21 cellular contexts compared by ENCODE assay signal in genomic region chr7:148185050-148185449, GRCh38.
DNase-seq lines count a peak whose midpoint lies in the region; ATAC-seq and TF ChIP-seq lines count a peak whose summit lies in the region.
"Had no signal": no experiment of that assay in that cellular context is flagged by ENCODE, and none has a peak within 500 bp of the region (broad histone marks: within the 10 kb centered on the region; RNA-seq: fewer than 3 reads in every experiment).

No MANE protein-coding gene starts in this region.

- no peak overlapping the region for H3K4me3 Mint-ChIP-seq in endodermal cell
- H3K4me3 Mint-ChIP-seq in glutamatergic neuron (ENCODE audit: unreplicated experiment) = no peak overlapping the region
- H3K4me3 Mint-ChIP-seq: T-helper 17 cell had no signal

- WGBS in endodermal cell (ENCODE audit: insufficient coverage in 1 of 2, insufficient read length in 1 of 2), 2 experiments = 83 to 86% methylated on average over 4 to 5 of the region's 5 CpGs

- H3K4me1 Mint-ChIP-seq in endodermal cell (peaks cover 10% of the 10 kb centered on the region), glutamatergic neuron (ENCODE audit: low read depth, unreplicated experiment) (no peaks in the 10 kb centered on the region)
- H3K4me1 Mint-ChIP-seq: T-helper 17 cell had no signal

- H3K36me3 Mint-ChIP-seq in endodermal cell (ENCODE audit: low read depth) (no peaks in the 10 kb centered on the region), glutamatergic neuron (ENCODE audit: unreplicated experiment) (no peaks in the 10 kb centered on the region)

- DNase-seq in AG10803 (ENCODE audit: low read depth) (peak; percentile 39), NCI-H2196 (lab: John Stamatoyannopoulos, UW; ENCODE audit: unreplicated experiment) (peak; percentile 14), epithelial cell of esophagus (ENCODE audit: low read depth) (peak; percentile 5), left lung (no peak), endodermal cell (no peak), NOMO-1 treated with dmso at 0.1 percent for 144 hours (lab: John Stamatoyannopoulos, UW; ENCODE audit: unreplicated experiment) (no peak), glutamatergic neuron (no peak), 8988T (no peak)
- DNase-seq: activated CD4-positive, alpha-beta T cell treated with anti-CD3 and anti-CD28 coated beads, Interleukin-2, amount 50 U/mL, for 1 hour; activated CD8-positive, alpha-beta memory T cell treated with anti-CD3 and anti-CD28 coated beads, Interleukin-2, amount 50 U/mL, for 48 hours; AML-193; aorta; HCEC 1CT; NCI-H1105 treated with DMSO at 0.1 percent for 48 hours; NCI-H748 treated with DMSO at 0.1 percent for 48 hours; OCI-M1; retina; SIG-M5; stimulated activated CD4-positive, alpha-beta T cell treated with anti-CD3 and anti-CD28 coated beads, Interleukin-15, amount 100 ng/mL, for 24 hours; T-helper 17 cell; thyroid gland had no signal

- H3K27me3 Mint-ChIP-seq in endodermal cell (ENCODE audit: insufficient read depth) (no peaks in the 10 kb centered on the region), glutamatergic neuron (ENCODE audit: unreplicated experiment) (no peaks in the 10 kb centered on the region)

- H3K27ac ChIP-seq in left lung = no peak overlapping the region
- no peak overlapping the region for H3K27ac ChIP-seq in endodermal cell (ENCODE audit: low read depth, low read length)
- H3K27ac ChIP-seq: thyroid gland had no signal

- intact Hi-C loops in left lung (cut with DNase I) = no loop called here

- TF ChIP-seq CTCF in AG10803 (conservative IDR thresholded peaks at IDR 0.05; ENCODE audit: low read length) (no peak), epithelial cell of esophagus (IDR thresholded peaks at IDR 0.05; ENCODE audit: insufficient read depth, low read depth, low read length, missing control alignments) (no peak), left lung (IDR thresholded peaks at IDR 0.05) (no peak), endodermal cell (conservative IDR thresholded peaks at IDR 0.05) (no peak), glutamatergic neuron (IDR thresholded peaks at IDR 0.05; ENCODE audit: partially characterized antibody, unreplicated experiment) (no peak)

- H3K4me3 ChIP-seq in AG10803 (ENCODE audit: low read length) (no peak overlapping the region), epithelial cell of esophagus (ENCODE audit: low read length) (no peak overlapping the region), left lung (no peak overlapping the region), endodermal cell (ENCODE audit: low read length) (no peak overlapping the region)
- H3K4me3 ChIP-seq: thyroid gland had no signal

- peak; percentile 93 for ATAC-seq in left lung
- ATAC-seq: T-helper 17 cell had no signal

- H3K27me3 ChIP-seq in left lung (no peaks in the 10 kb centered on the region), endodermal cell (ENCODE audit: control insufficient read depth, insufficient read depth, low read length, poor library complexity, severe bottlenecking) (no peaks in the 10 kb centered on the region)
- H3K27me3 ChIP-seq: thyroid gland had no signal

- H3K9me3 ChIP-seq in left lung (no peaks in the 10 kb centered on the region), endodermal cell (ENCODE audit: control insufficient read depth, low read length) (no peaks in the 10 kb centered on the region)
- H3K9me3 ChIP-seq: thyroid gland had no signal

- H3K27ac Mint-ChIP-seq in endodermal cell (no peak overlapping the region), glutamatergic neuron (ENCODE audit: unreplicated experiment) (no peak overlapping the region)
- H3K27ac Mint-ChIP-seq: T-helper 17 cell had no signal

- no peak overlapping the region for H3K9ac ChIP-seq in endodermal cell (ENCODE audit: extremely low read depth, low read length, poor library complexity, severe bottlenecking)

- no peaks in the 10 kb centered on the region for H3K9me3 Mint-ChIP-seq in endodermal cell
- H3K9me3 Mint-ChIP-seq in glutamatergic neuron (ENCODE audit: unreplicated experiment) = no peaks in the 10 kb centered on the region

- H3K4me1 ChIP-seq in left lung (no peaks in the 10 kb centered on the region), endodermal cell (ENCODE audit: control insufficient read depth, insufficient read depth, low read length) (peaks cover 3% of the 10 kb centered on the region)
- H3K4me1 ChIP-seq: thyroid gland had no signal

- no peaks in the 10 kb centered on the region for H3K36me3 ChIP-seq in left lung
- no peaks in the 10 kb centered on the region for H3K36me3 ChIP-seq in endodermal cell (ENCODE audit: control insufficient read depth, insufficient read depth, low read length)
- H3K36me3 ChIP-seq: thyroid gland had no signal

Comparison
In these comparisons a context has a peak if more than half of its experiments do, and no peak if none do; other contexts are left out.
1. DNase-seq: peak in AG10803 (single experiment), NCI-H2196 (single experiment) and epithelial cell of esophagus (single experiment); none in left lung (0 of 2), endodermal cell (single experiment), NOMO-1 treated with dmso at 0.1 percent for 144 hours (single experiment), glutamatergic neuron (single experiment) and 8988T (single experiment).